Comparison of ENCODE assay signal across 15 cellular contexts in genomic region chr17:82881292-82881823, GRCh38. TPM values are rescaled to one million over a fixed set of nuclear protein-coding genes. Genes with fewer than 3 reads are reported as not detected.
DNase-seq lines count a peak whose midpoint lies in the region; ATAC-seq and TF ChIP-seq lines count a peak whose summit lies in the region.
"Had no signal": no experiment of that assay in that cellular context is flagged by ENCODE, and none has a peak within 500 bp of the region (broad histone marks: within the 10 kb centered on the region; RNA-seq: fewer than 3 reads in every experiment).

No MANE protein-coding gene starts in this region.

- H3K4me3 ChIP-seq in A673 (ENCODE audit: low read depth, low read length, poor library complexity, severe bottlenecking): no peak overlapping the region
- peak overlapping the region; percentile 70 for H3K4me3 ChIP-seq in CD8-positive, alpha-beta T cell (ENCODE audit: low read depth, low read length)
- H3K4me3 ChIP-seq in naive thymus-derived CD4-positive, alpha-beta T cell (ENCODE audit: low read length): no peak overlapping the region

- CTCF ChIA-PET in A673 (lab: Charles Lee): no interaction called here
- CTCF ChIA-PET in CD8-positive, alpha-beta T cell (lab: Charles Lee): interaction anchor here (0.9 to 1.3 kb wide), 2 partner anchors 16 to 99 kb away, joined by 3 to 4 read pairs; no protein-coding TSS in a partner anchor
- CTCF ChIA-PET in naive thymus-derived CD4-positive, alpha-beta T cell (lab: Charles Lee): interaction anchor here (1.6 kb wide), 1 partner anchor 17 kb away, joined by 7 read pairs; no protein-coding TSS in a partner anchor

- peak overlapping the region; percentile 30 for H3K27ac ChIP-seq in A673 (ENCODE audit: low read depth, low read length, poor library complexity, severe bottlenecking)
- H3K27ac ChIP-seq in CD8-positive, alpha-beta T cell (ENCODE audit: low read depth, low read length): peak overlapping the region; percentile 74
- H3K27ac ChIP-seq in naive thymus-derived CD4-positive, alpha-beta T cell (ENCODE audit: low read depth, low read length): peak overlapping the region; percentile 75

- no peak for TF ChIP-seq CTCF in A673 (conservative IDR thresholded peaks at IDR 0.05; ENCODE audit: low read depth, low read length)
- no peak for TF ChIP-seq CTCF in CD8-positive, alpha-beta T cell (IDR thresholded peaks at IDR 0.05)
- TF ChIP-seq CTCF in brain (conservative IDR thresholded peaks at IDR 0.05): no peak

- peak overlapping the region; percentile 99 for H3K27ac Mint-ChIP-seq in CD8-positive, alpha-beta T cell
- H3K27ac Mint-ChIP-seq in brain: peak overlapping the region; percentile 54 to 96 (median 63)
- peak overlapping the region; percentile 87 to 100 (median 99) for H3K27ac Mint-ChIP-seq in naive thymus-derived CD4-positive, alpha-beta T cell

- DNase-seq in A673 (ENCODE audit: low spot score) (no peak), SKM-1 treated with dmso at 0.1 percent for 144 hours (lab: John Stamatoyannopoulos, UW; ENCODE audit: unreplicated experiment) (no peak), NCI-H1417 treated with DMSO at 0.1 percent for 48 hours (lab: John Stamatoyannopoulos, UW) (no peak), mesenteric fat pad (ENCODE audit: low spot score) (no peak)
- DNase-seq in CD8-positive, alpha-beta T cell: no peak
- no peak for DNase-seq in naive thymus-derived CD4-positive, alpha-beta T cell
- DNase-seq: central memory CD4-positive, alpha-beta T cell; midbrain; NCI-H1105 treated with DMSO at 0.1 percent for 48 hours; stimulated activated CD4-positive, alpha-beta T cell treated with anti-CD3 and anti-CD28 coated beads, Interleukin-4, amount 100 ng/mL, for 24 hours had no signal

- H3K27me3 Mint-ChIP-seq in CD8-positive, alpha-beta T cell (ENCODE audit: low read depth): no peaks in the 10 kb centered on the region
- H3K27me3 Mint-ChIP-seq in brain: no peaks in the 10 kb centered on the region
- no peaks in the 10 kb centered on the region for H3K27me3 Mint-ChIP-seq in naive thymus-derived CD4-positive, alpha-beta T cell
- H3K27me3 Mint-ChIP-seq: stimulated activated naive CD8-positive, alpha-beta T cell treated with anti-CD3 and anti-CD28 coated beads, Interleukin-15, Interleukin-2, amounts not matched to agents 100 ng/mL and 50 ng/mL, for 24 hours had no signal

- peak overlapping the region; percentile 37 for H3K4me3 Mint-ChIP-seq in CD8-positive, alpha-beta T cell
- no peak overlapping the region for H3K4me3 Mint-ChIP-seq in brain
- peak overlapping the region in 9 of 10 donors; percentile 21 to 99 (median 43) for H3K4me3 Mint-ChIP-seq in naive thymus-derived CD4-positive, alpha-beta T cell
- H3K4me3 Mint-ChIP-seq: stimulated activated naive CD8-positive, alpha-beta T cell treated with anti-CD3 and anti-CD28 coated beads, Interleukin-15, Interleukin-2, amounts not matched to agents 100 ng/mL and 50 ng/mL, for 24 hours had no signal

- peaks cover 6% of the 10 kb centered on the region for H3K36me3 Mint-ChIP-seq in CD8-positive, alpha-beta T cell
- peaks cover 30% of the 10 kb centered on the region for H3K36me3 Mint-ChIP-seq in brain
- peaks cover 5 to 35% (median 11%) of the 10 kb centered on the region in 5 donors for H3K36me3 Mint-ChIP-seq in naive thymus-derived CD4-positive, alpha-beta T cell

- H3K4me1 Mint-ChIP-seq in CD8-positive, alpha-beta T cell (ENCODE audit: low read depth): peaks cover 67% of the 10 kb centered on the region
- peaks cover 56% of the 10 kb centered on the region for H3K4me1 Mint-ChIP-seq in brain
- H3K4me1 Mint-ChIP-seq in naive thymus-derived CD4-positive, alpha-beta T cell: peaks cover 51 to 90% (median 76%) of the 10 kb centered on the region in 7 donors

- H3K27me3 ChIP-seq in A673 (replicated peaks; ENCODE audit: insufficient read depth, low read depth, low read length, poor library complexity): no peaks in the 10 kb centered on the region
- H3K27me3 ChIP-seq in CD8-positive, alpha-beta T cell (ENCODE audit: insufficient read depth, low read length): no peaks in the 10 kb centered on the region
- no peaks in the 10 kb centered on the region for H3K27me3 ChIP-seq in naive thymus-derived CD4-positive, alpha-beta T cell (ENCODE audit: control insufficient read depth in 2 of 2, insufficient read depth in 2 of 2, low read length in 2 of 2)

- no TSS peak for BruUV-seq in A673 (replicated peaks; lab: Mats Ljungman, UMichigan)

- peaks cover 7% of the 10 kb centered on the region for H3K4me1 ChIP-seq in A673 (ENCODE audit: insufficient read depth, low read length, poor library complexity, severe bottlenecking)
- H3K4me1 ChIP-seq in CD8-positive, alpha-beta T cell (ENCODE audit: insufficient read depth, low read length): peaks cover 63% of the 10 kb centered on the region
- H3K4me1 ChIP-seq in naive thymus-derived CD4-positive, alpha-beta T cell (ENCODE audit: control insufficient read depth in 2 of 2, insufficient read depth in 2 of 2, low read length in 2 of 2): peaks cover 51% of the 10 kb centered on the region in 2 donors

- ATAC-seq in CD8-positive, alpha-beta T cell: no peak
- ATAC-seq in naive thymus-derived CD4-positive, alpha-beta T cell: no peak
- no peak for ATAC-seq in activated CD4-positive, CD25-positive, alpha-beta regulatory T cell treated with anti-CD3 and anti-CD28 coated beads, Interleukin-2, amount 50 U/mL, for 24 hours

- H3K9me3 Mint-ChIP-seq in CD8-positive, alpha-beta T cell: no peaks in the 10 kb centered on the region
- peaks cover 0 to 6% (median 0%) of the 10 kb centered on the region in 5 experiments for H3K9me3 Mint-ChIP-seq in brain
- peaks cover 0 to 2% (median 0%) of the 10 kb centered on the region in 11 donors for H3K9me3 Mint-ChIP-seq in naive thymus-derived CD4-positive, alpha-beta T cell
- H3K9me3 Mint-ChIP-seq: stimulated activated naive CD8-positive, alpha-beta T cell treated with anti-CD3 and anti-CD28 coated beads, Interleukin-15, Interleukin-2, amounts not matched to agents 100 ng/mL and 50 ng/mL, for 24 hours had no signal

- POLR2A ChIA-PET in A673 (lab: Charles Lee; ENCODE audit: low non-redundant PET): no interaction called here
- POLR2A ChIA-PET in CD8-positive, alpha-beta T cell (lab: Charles Lee): interaction anchor here (5.6 kb wide), 1 partner anchor 17 kb away, joined by 59 read pairs; no protein-coding TSS in a partner anchor
- POLR2A ChIA-PET in naive thymus-derived CD4-positive, alpha-beta T cell (lab: Charles Lee): interaction anchor here (0.9 to 6.3 kb wide), 3 partner anchors 10 to 16 kb away, joined by 4 to 84 read pairs (median 4); no protein-coding TSS in a partner anchor

- H3K9me3 ChIP-seq in A673 (ENCODE audit: low read depth, low read length, poor library complexity, severe bottlenecking): no peaks in the 10 kb centered on the region
- no peaks in the 10 kb centered on the region for H3K9me3 ChIP-seq in CD8-positive, alpha-beta T cell (ENCODE audit: low read length)
- no peaks in the 10 kb centered on the region for H3K9me3 ChIP-seq in naive thymus-derived CD4-positive, alpha-beta T cell (ENCODE audit: control insufficient read depth in 2 of 3, low read length in 3 of 3)

- no peaks in the 10 kb centered on the region for H3K36me3 ChIP-seq in A673 (ENCODE audit: insufficient read depth, low read length, poor library complexity, severe bottlenecking)
- no peaks in the 10 kb centered on the region for H3K36me3 ChIP-seq in CD8-positive, alpha-beta T cell (ENCODE audit: insufficient read depth, low read length)
- H3K36me3 ChIP-seq in naive thymus-derived CD4-positive, alpha-beta T cell (ENCODE audit: control insufficient read depth in 2 of 3, insufficient read depth in 3 of 3, low read length in 3 of 3): no peaks in the 10 kb centered on the region

- intact Hi-C loops in A673 (cut with micrococcal nuclease; ENCODE audit: unreplicated experiment): no loop called here
- intact Hi-C loops in CD8-positive, alpha-beta T cell (cut with DNase I, micrococcal nuclease): loop anchor here in 1 of 2 experiments (5.0 kb wide), 1 partner anchor 584 kb away; no protein-coding TSS in a partner anchor
- intact Hi-C loops in naive thymus-derived CD4-positive, alpha-beta T cell (cut with micrococcal nuclease): no loop called here

RNA-seq across cellular contexts. Expression of gene ZNF750, which starts 41.5 kb away (rescaled TPM):
- total RNA-seq in A673 (2021) (not detected in 2 replicates), mesenteric fat pad (0.26 TPM)
- not detected for total RNA-seq in CD8-positive, alpha-beta T cell
- 0.31 TPM for polyA plus RNA-seq in brain (ENCODE audit: insufficient read depth, low read depth, low replicate concordance)
- total RNA-seq in naive thymus-derived CD4-positive, alpha-beta T cell: not detected
- polyA plus RNA-seq in naive thymus-derived CD4-positive, alpha-beta T cell: under 1 TPM in 1 of 2 donors, not detected in 1; 0.13 TPM
- total RNA-seq: G401, NCI-H460 had no signal

Comparison
In these comparisons a context has a peak if more than half of its experiments do, and no peak if none do; other contexts are left out.
1. H3K4me3 Mint-ChIP-seq: peak in CD8-positive, alpha-beta T cell (single experiment) and naive thymus-derived CD4-positive, alpha-beta T cell (9 of 10); none in brain (0 of 5).
2. Peak in every context shown above with its lines, with median percentiles within 50 percentile points of each other: H3K27ac ChIP-seq and H3K27ac Mint-ChIP-seq.